8 cellular contexts compared by ENCODE assay signal in genomic region chr9:121133104-121133816, GRCh38. TPM values are rescaled to one million over a fixed set of nuclear protein-coding genes. Genes with fewer than 3 reads are reported as not detected.
DNase-seq lines count a peak whose midpoint lies in the region; ATAC-seq and TF ChIP-seq lines count a peak whose summit lies in the region.

No MANE protein-coding gene starts in this region.

- DNase-seq in left cardiac atrium (peak; percentile 39), right atrium auricular region (ENCODE audit: low spot score) (no peak), naive B cell (peak; percentile 37), upper lobe of right lung (peak; percentile 79), DMS79 treated with DMSO at 0.1 percent for 48 hours (lab: John Stamatoyannopoulos, UW) (no peak), midbrain (lab: John Stamatoyannopoulos, UW) (no peak)
- DNase-seq in activated effector memory CD4-positive, alpha-beta T cell treated with anti-CD3 and anti-CD28 coated beads, Interleukin-2, amount 50 U/mL, for 16 hours: peak; percentile 88

- no peak overlapping the region for H3K27ac ChIP-seq in right atrium auricular region
- H3K27ac ChIP-seq in upper lobe of right lung: no peak overlapping the region

- no peaks in the 10 kb centered on the region for H3K27me3 Mint-ChIP-seq in naive B cell

- peak overlapping the region in 7 of 8 donors; percentile 47 to 86 (median 72) for H3K4me3 Mint-ChIP-seq in naive B cell

- H3K9me3 ChIP-seq in right atrium auricular region: no peaks in the 10 kb centered on the region
- no peaks in the 10 kb centered on the region for H3K9me3 ChIP-seq in upper lobe of right lung

- no peak for ATAC-seq in left cardiac atrium
- peak; percentile 91 to 92 for ATAC-seq in naive B cell (ENCODE audit: low read depth in 2 of 2)
- ATAC-seq in upper lobe of right lung: peak; percentile 58
- no peak for ATAC-seq in GM21423 (IDR thresholded peaks at IDR 0.05; ENCODE audit: unreplicated experiment)

- TF ChIP-seq CTCF in right atrium auricular region (IDR thresholded peaks at IDR 0.05): no peak
- TF ChIP-seq CTCF in upper lobe of right lung (IDR thresholded peaks at IDR 0.05): no peak

- intact Hi-C loops in left cardiac atrium (cut with DNase I): no loop called here
- intact Hi-C loops in upper lobe of right lung (cut with DNase I): no loop called here

- H3K36me3 Mint-ChIP-seq in naive B cell: peaks cover 27 to 55% of the 10 kb centered on the region in 2 donors

- H3K36me3 ChIP-seq in right atrium auricular region: no peaks in the 10 kb centered on the region
- H3K36me3 ChIP-seq in upper lobe of right lung: peaks cover 29% of the 10 kb centered on the region

- peak overlapping the region in 5 of 6 donors; percentile 49 to 92 (median 80) for H3K27ac Mint-ChIP-seq in naive B cell

- H3K4me1 Mint-ChIP-seq in naive B cell: peaks cover 41 to 65% (median 60%) of the 10 kb centered on the region in 3 donors

- peaks cover 0 to 5% (median 0%) of the 10 kb centered on the region in 7 donors for H3K9me3 Mint-ChIP-seq in naive B cell

- H3K4me3 ChIP-seq in right atrium auricular region: no peak overlapping the region
- no peak overlapping the region for H3K4me3 ChIP-seq in upper lobe of right lung

- H3K27me3 ChIP-seq in right atrium auricular region (no peaks in the 10 kb centered on the region), upper lobe of right lung (no peaks in the 10 kb centered on the region)

- H3K4me1 ChIP-seq in right atrium auricular region (no peaks in the 10 kb centered on the region), upper lobe of right lung (peaks cover 7% of the 10 kb centered on the region)

RNA-seq across cellular contexts. Expression of gene CNTRL, which starts 58.5 kb away (rescaled TPM):
- total RNA-seq in left cardiac atrium (1 to 10 TPM; 4.8 to 5.4 TPM), right atrium auricular region (1 to 10 TPM; 3.3 to 6.0 TPM), upper lobe of right lung (20.3 TPM)
- 10 to 100 TPM in 5 of 6 donors, 1 to 10 TPM in 1; 7.5 to 43.2 (median 20.5) TPM for polyA plus RNA-seq in naive B cell (ENCODE audit: low read depth in 6 of 6)

Comparison
In these comparisons a context has a peak if more than half of its experiments do, and no peak if none do; other contexts are left out.
1. DNase-seq: peak in left cardiac atrium (single experiment), activated effector memory CD4-positive, alpha-beta T cell treated with anti-CD3 and anti-CD28 coated beads, Interleukin-2, amount 50 U/mL, for 16 hours (single experiment), naive B cell (single experiment) and upper lobe of right lung (single experiment); none in right atrium auricular region (single experiment), DMS79 treated with DMSO at 0.1 percent for 48 hours (single experiment) and midbrain (single experiment).
2. ATAC-seq: peak in naive B cell (2 of 2) and upper lobe of right lung (single experiment); none in left cardiac atrium (0 of 2) and GM21423 (single experiment).